24 cellular contexts compared by ENCODE assay signal in the genomic region with DNA sequence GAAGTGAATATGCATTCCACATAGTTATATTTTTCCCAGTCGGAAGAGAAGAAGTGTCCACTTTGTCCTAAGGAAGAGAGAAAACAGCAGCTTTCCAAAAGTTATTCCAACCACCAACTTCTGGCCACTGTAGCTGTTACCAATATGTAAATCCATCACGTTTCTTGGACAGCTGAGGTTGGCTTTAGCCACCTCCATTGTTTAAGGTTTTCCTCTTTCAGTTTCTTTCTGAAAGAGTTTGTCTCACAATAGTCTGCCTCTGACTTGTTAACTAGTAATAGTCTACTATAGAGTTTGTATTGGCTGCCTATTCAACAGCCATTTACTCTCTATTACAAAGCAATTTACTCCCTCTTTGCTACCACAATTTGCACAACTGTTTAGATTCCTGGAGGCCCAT.
"Had no signal": no experiment of that assay in that cellular context is flagged by ENCODE, and none has a peak within 500 bp of the region (broad histone marks: within the 10 kb centered on the region; RNA-seq: fewer than 3 reads in every experiment).

No MANE protein-coding gene starts in this region.

- H3K4me1 Mint-ChIP-seq: activated CD4-positive, alpha-beta T cell treated with anti-CD3 and anti-CD28 coated beads, Interleukin-2, amount 10 ng/mL, durations not matched to agents 24 days and 14 days; activated CD8-positive, alpha-beta memory T cell treated with anti-CD3 and anti-CD28 coated beads, Interleukin-2, amount 10 ng/mL, durations not matched to agents 7 days and 5 days; activated naive CD4-positive, alpha-beta T cell treated with anti-CD3 and anti-CD28 coated beads, Interleukin-2, amount 50 U/mL, for 24 hours; T-helper 17 cell had no signal

- H2AFZ ChIP-seq: PC-9 had no signal

- H3K36me3 Mint-ChIP-seq: activated CD8-positive, alpha-beta memory T cell treated with anti-CD3 and anti-CD28 coated beads, Interleukin-2, amount 10 ng/mL, durations not matched to agents 7 days and 5 days; WTC11 had no signal

- H3K4me3 ChIP-seq: breast epithelium, PC-9 had no signal

- H3K4me1 ChIP-seq: breast epithelium had no signal

- H3K4me2 ChIP-seq: PC-9 had no signal

- H3K36me3 ChIP-seq: breast epithelium had no signal

- H3K27ac ChIP-seq: breast epithelium, PC-9 had no signal

- H3K27ac Mint-ChIP-seq: activated CD4-positive, alpha-beta T cell treated with anti-CD3 and anti-CD28 coated beads, Interleukin-2, amount 10 ng/mL, durations not matched to agents 24 days and 14 days; activated CD8-positive, alpha-beta memory T cell treated with anti-CD3 and anti-CD28 coated beads, Interleukin-2, amount 10 ng/mL, durations not matched to agents 7 days and 5 days; activated naive CD4-positive, alpha-beta T cell treated with anti-CD3 and anti-CD28 coated beads, Interleukin-2, amount 50 U/mL, for 24 hours; activated T-cell treated with anti-CD3 and anti-CD28 coated beads, Interleukin-2, amount 50 U/mL, for 24 hours; activated T-helper 1 cell treated with anti-CD3 and anti-CD28 coated beads, Interleukin-12 subunit alpha, Interleukin-12 subunit beta, Interleukin-2, Interleukin-4 antibody, amounts not matched to agents 30 ng/mL and 10 ng/mL and 1 ng/mL, durations not matched to agents 14 hours and 24 hours and 36 hours; T-helper 17 cell; WTC11 had no signal

- ATAC-seq: activated CD8-positive, alpha-beta memory T cell treated with anti-CD3 and anti-CD28 coated beads, Interleukin-2, amount 10 ng/mL, durations not matched to agents 7 days and 5 days; T-helper 17 cell; WTC11 had no signal

- H3K27me3 ChIP-seq: breast epithelium had no signal

- H3K27me3 Mint-ChIP-seq: activated CD8-positive, alpha-beta memory T cell treated with anti-CD3 and anti-CD28 coated beads, Interleukin-2, amount 10 ng/mL, durations not matched to agents 7 days and 5 days; activated naive CD4-positive, alpha-beta T cell treated with anti-CD3 and anti-CD28 coated beads, Interleukin-2, amount 50 U/mL, for 24 hours; activated T-cell treated with anti-CD3 and anti-CD28 coated beads, Interleukin-2, amount 50 U/mL, for 24 hours had no signal

- H3K9me3 Mint-ChIP-seq: activated T-cell treated with anti-CD3 and anti-CD28 coated beads, Interleukin-2, amount 50 U/mL, for 24 hours; activated T-helper 1 cell treated with anti-CD3 and anti-CD28 coated beads, Interleukin-12 subunit alpha, Interleukin-12 subunit beta, Interleukin-2, Interleukin-4 antibody, amounts not matched to agents 30 ng/mL and 10 ng/mL and 1 ng/mL, durations not matched to agents 14 hours and 24 hours and 36 hours had no signal

- DNase-seq: activated CD4-positive, alpha-beta T cell treated with anti-CD3 and anti-CD28 coated beads for 1 hour; activated CD4-positive, alpha-beta T cell treated with anti-CD3 and anti-CD28 coated beads, Interleukin-2, amount 10 ng/mL, durations not matched to agents 24 days and 14 days; activated CD4-positive, alpha-beta T cell treated with anti-CD3 and anti-CD28 coated beads, Interleukin-2, amount 50 U/mL, for 48 hours; activated CD8-positive, alpha-beta memory T cell treated with anti-CD3 and anti-CD28 coated beads, Interleukin-2, amount 10 ng/mL, durations not matched to agents 7 days and 5 days; activated effector memory CD4-positive, alpha-beta T cell treated with Interleukin-2 at 50 U/mL for 16 hours; activated naive CD4-positive, alpha-beta T cell; activated T-cell treated with anti-CD3 and anti-CD28 coated beads, Interleukin-2, amount 50 U/mL, for 24 hours; aorta; central memory CD4-positive, alpha-beta T cell; MV-4-11; NCI-H1105; NCI-H1436; NCI-H187; NCI-H2081; NCI-H446; NCI-H524; PC-9; SHP77 treated with DMSO at 0.1 percent for 48 hours; T-helper 17 cell; T-helper 9 cell had no signal

- H3K4me3 Mint-ChIP-seq: activated CD4-positive, alpha-beta T cell treated with anti-CD3 and anti-CD28 coated beads, Interleukin-2, amount 10 ng/mL, durations not matched to agents 24 days and 14 days; activated CD8-positive, alpha-beta memory T cell treated with anti-CD3 and anti-CD28 coated beads, Interleukin-2, amount 10 ng/mL, durations not matched to agents 7 days and 5 days; activated naive CD4-positive, alpha-beta T cell treated with anti-CD3 and anti-CD28 coated beads, Interleukin-2, amount 50 U/mL, for 24 hours; activated T-cell treated with anti-CD3 and anti-CD28 coated beads, Interleukin-2, amount 50 U/mL, for 24 hours; activated T-helper 1 cell treated with anti-CD3 and anti-CD28 coated beads, Interleukin-12 subunit alpha, Interleukin-12 subunit beta, Interleukin-2, Interleukin-4 antibody, amounts not matched to agents 30 ng/mL and 10 ng/mL and 1 ng/mL, durations not matched to agents 14 hours and 24 hours and 36 hours; T-helper 17 cell; WTC11 had no signal
